ENCODE assay signal across 14 cellular contexts in the genomic region with DNA sequence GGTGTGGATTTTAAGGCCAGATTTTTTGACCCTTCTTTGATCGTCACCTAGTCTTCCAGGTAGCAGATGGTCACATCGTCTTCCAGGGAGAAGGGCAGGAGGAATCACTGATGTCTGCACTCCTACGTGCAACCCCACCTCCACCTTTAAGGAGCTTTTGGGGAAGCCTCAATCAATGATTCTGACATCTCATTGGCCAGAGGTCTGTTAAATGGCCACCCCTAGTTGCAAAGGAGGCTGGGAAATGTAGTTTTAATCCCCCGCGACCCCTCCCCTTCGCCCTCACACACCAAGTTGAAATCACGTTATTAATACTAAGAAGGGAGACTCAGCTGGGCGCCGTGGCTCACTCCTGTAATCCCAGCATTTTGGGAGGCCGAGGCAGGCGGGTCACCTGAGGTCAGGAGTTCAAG.
DNase-seq lines count a peak whose midpoint lies in the region; TF ChIP-seq lines count a peak whose summit lies in the region.
"Had no signal": no experiment of that assay in that cellular context is flagged by ENCODE, and none has a peak within 500 bp of the region (broad histone marks: within the 10 kb centered on the region; RNA-seq: fewer than 3 reads in every experiment).

No MANE protein-coding gene starts in this region.

- peak overlapping the region; percentile 89 for H3K4me3 Mint-ChIP-seq in neural crest cell
- H3K4me3 Mint-ChIP-seq: activated naive CD8-positive, alpha-beta T cell; CD4-positive, CD25-positive, alpha-beta regulatory T cell; central memory CD8-positive, alpha-beta T cell had no signal

- TF ChIP-seq CTCF in neural crest cell (conservative IDR thresholded peaks at IDR 0.05) = no peak
- no peak for TF ChIP-seq CTCF in foreskin fibroblast (IDR thresholded peaks at IDR 0.05; ENCODE audit: low read depth, low read length)

- in situ Hi-C loops in G401 (cut with HindIII; ENCODE audit: low sequenced_read_pairs) = no loop called here

- H3K4me1 Mint-ChIP-seq in neural crest cell = peaks cover 42% of the 10 kb centered on the region

- H3K9me3 Mint-ChIP-seq in neural crest cell = no peaks in the 10 kb centered on the region
- H3K9me3 Mint-ChIP-seq: central memory CD8-positive, alpha-beta T cell had no signal

- DNase-seq in G401 (ENCODE audit: low spot score) (peak; percentile 56), M059J (ENCODE audit: low read depth) (peak; percentile 35), cerebellar cortex (ENCODE audit: low spot score) (peak; percentile 83), neural crest cell (ENCODE audit: low read depth, low spot score) (peak; percentile 43), foreskin fibroblast (no peak), NCI-H2081 (lab: John Stamatoyannopoulos, UW) (no peak), NCI-H2029 treated with DMSO at 0.1 percent for 48 hours (lab: John Stamatoyannopoulos, UW) (no peak), epidermal melanocyte (ENCODE audit: insufficient read length, low spot score) (no peak)
- DNase-seq: CD4-positive, CD25-positive, alpha-beta regulatory T cell; left colon; NCI-H2081 treated with DMSO at 0.1 percent for 48 hours; stimulated activated CD4-positive, alpha-beta T cell treated with anti-CD3 and anti-CD28 coated beads, Interleukin-15, amount 100 ng/mL, for 24 hours had no signal

- no peak overlapping the region for H3K27ac Mint-ChIP-seq in neural crest cell (ENCODE audit: unreplicated experiment)
- H3K27ac Mint-ChIP-seq: activated naive CD8-positive, alpha-beta T cell had no signal

- H3K27me3 Mint-ChIP-seq in neural crest cell (ENCODE audit: low read depth) = no peaks in the 10 kb centered on the region
- H3K27me3 Mint-ChIP-seq: activated naive CD8-positive, alpha-beta T cell; central memory CD8-positive, alpha-beta T cell had no signal

- no peak overlapping the region for H3K4me3 ChIP-seq in foreskin fibroblast (ENCODE audit: low read depth in 1 of 2, low read length in 2 of 2)

- H3K36me3 Mint-ChIP-seq in neural crest cell (ENCODE audit: low read depth) = no peaks in the 10 kb centered on the region
- H3K36me3 Mint-ChIP-seq: CD4-positive, CD25-positive, alpha-beta regulatory T cell had no signal

Comparison
In these comparisons a context has a peak if more than half of its experiments do, and no peak if none do; other contexts are left out.
1. DNase-seq: peak in G401 (single experiment), M059J (single experiment), cerebellar cortex (single experiment) and neural crest cell (single experiment); none in foreskin fibroblast (0 of 2), NCI-H2081 (0 of 2), NCI-H2029 treated with DMSO at 0.1 percent for 48 hours (single experiment) and epidermal melanocyte (single experiment).